ENCODE assay signal across 14 cellular contexts in the genomic region with DNA sequence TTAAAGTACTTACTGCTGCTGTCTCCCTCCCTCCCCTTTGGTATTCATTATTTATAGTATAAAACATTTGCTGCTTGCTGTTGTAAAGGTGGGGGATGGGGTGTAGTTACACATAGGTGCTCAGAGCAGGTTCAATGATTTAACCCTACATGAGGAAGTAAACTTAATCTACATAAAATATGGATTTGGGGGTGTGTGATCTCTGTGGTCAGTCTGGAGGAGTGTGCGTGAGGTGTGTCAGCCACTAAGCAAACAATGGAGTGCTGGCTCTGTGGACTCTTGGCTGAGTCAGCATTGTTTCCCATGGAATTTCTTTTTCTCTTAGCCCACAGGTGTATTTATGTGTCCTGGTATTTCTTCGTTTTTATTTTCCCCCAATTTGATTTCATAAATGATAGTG.
A peak's percentile ranks its signal among the peaks of the same experiment; 100 is the strongest.
DNase-seq lines count a peak whose midpoint lies in the region; ATAC-seq and TF ChIP-seq lines count a peak whose summit lies in the region.
"Had no signal": no experiment of that assay in that cellular context is flagged by ENCODE, and none has a peak within 500 bp of the region (broad histone marks: within the 10 kb centered on the region; RNA-seq: fewer than 3 reads in every experiment).

No MANE protein-coding gene starts in this region.

- H3K27ac ChIP-seq in stomach, result no peak overlapping the region
- H3K27ac ChIP-seq: spleen had no signal

- H3K9me3 ChIP-seq in stomach, result no peaks in the 10 kb centered on the region

- no peak overlapping the region for H3K27ac Mint-ChIP-seq in activated CD4-positive, alpha-beta memory T cell treated with anti-CD3 and anti-CD28 coated beads, Interleukin-2, amount 10 ng/mL, durations not matched to agents 7 days and 5 days
- H3K27ac Mint-ChIP-seq: activated B cell treated with CpG ODN at 0.5 μM for 24 hours; activated naive CD8-positive, alpha-beta T cell treated with anti-CD3 and anti-CD28 coated beads for 36 hours had no signal

- H3K4me1 ChIP-seq in stomach, result peaks cover 0 to 22% (median 4%) of the 10 kb centered on the region in 4 donors
- H3K4me1 ChIP-seq: spleen had no signal

- POLR2A ChIA-PET in activated CD4-positive, alpha-beta memory T cell treated with anti-CD3 and anti-CD28 coated beads, Interleukin-2, amount 10 ng/mL, durations not matched to agents 7 days and 5 days (lab: Charles Lee), result no interaction called here

- H3K27me3 Mint-ChIP-seq in activated CD4-positive, alpha-beta memory T cell treated with anti-CD3 and anti-CD28 coated beads, Interleukin-2, amount 10 ng/mL, durations not matched to agents 7 days and 5 days, result peaks cover 2% of the 10 kb centered on the region
- H3K27me3 Mint-ChIP-seq: activated B cell treated with CpG ODN at 0.5 μM for 24 hours had no signal

- ATAC-seq in esophagus mucosa, result peak; percentile 70

- H3K27me3 ChIP-seq in stomach, result no peaks in the 10 kb centered on the region
- H3K27me3 ChIP-seq: spleen had no signal

- 28 to 53% (median 36%) methylated on average over 2 of the region's 2 CpGs for WGBS in stomach, 5 donors

- intact Hi-C loops in stomach (cut with DNase I; ENCODE audit: low total_unique reads), result no loop called here

- no peaks in the 10 kb centered on the region for H3K9me3 Mint-ChIP-seq in activated CD4-positive, alpha-beta memory T cell treated with anti-CD3 and anti-CD28 coated beads, Interleukin-2, amount 10 ng/mL, durations not matched to agents 7 days and 5 days
- H3K9me3 Mint-ChIP-seq: activated B cell treated with CpG ODN at 0.5 μM for 24 hours; activated naive CD8-positive, alpha-beta T cell treated with anti-CD3 and anti-CD28 coated beads for 36 hours had no signal

- no peak for TF ChIP-seq POLR2A in stomach (IDR thresholded peaks at IDR 0.05)

- in situ Hi-C loops in ACHN (cut with HindIII; ENCODE audit: low pct_ligation_motif_present, low pct_unique_long_range_greater_than_20kb, low sequenced_read_pairs), result no loop called here

- DNase-seq in NCI-H1417 (lab: John Stamatoyannopoulos, UW) (peak; percentile 50 to 76 (median 52)), NCI-H1417 treated with DMSO at 0.1 percent for 48 hours (lab: John Stamatoyannopoulos, UW) (no peak), NCI-H526 (lab: John Stamatoyannopoulos, UW) (peak; percentile 77 to 81), stomach (peak; percentile 39), ecto neural progenitor cell (ENCODE audit: low spot score) (no peak), ACHN (no peak)
- no peak for DNase-seq in activated CD4-positive, alpha-beta memory T cell treated with anti-CD3 and anti-CD28 coated beads, Interleukin-2, amount 10 ng/mL, durations not matched to agents 7 days and 5 days
- DNase-seq: activated B cell treated with CpG ODN at 0.5 μM for 24 hours; activated naive CD8-positive, alpha-beta T cell treated with anti-CD3 and anti-CD28 coated beads for 36 hours; activated T-cell treated with anti-CD3 and anti-CD28 coated beads for 4 hours; cerebellar nuclear complex; NCI-H1694 treated with DMSO at 0.1 percent for 48 hours; spleen had no signal

- H3K4me3 ChIP-seq in stomach, result no peak overlapping the region
- H3K4me3 ChIP-seq: spleen had no signal

- H3K36me3 ChIP-seq in stomach, result no peaks in the 10 kb centered on the region
- H3K36me3 ChIP-seq: spleen had no signal

- H3K4me3 Mint-ChIP-seq in activated CD4-positive, alpha-beta memory T cell treated with anti-CD3 and anti-CD28 coated beads, Interleukin-2, amount 10 ng/mL, durations not matched to agents 7 days and 5 days, result no peak overlapping the region
- H3K4me3 Mint-ChIP-seq: activated B cell treated with CpG ODN at 0.5 μM for 24 hours; activated naive CD8-positive, alpha-beta T cell treated with anti-CD3 and anti-CD28 coated beads for 36 hours had no signal

- no peaks in the 10 kb centered on the region for H3K4me1 Mint-ChIP-seq in activated CD4-positive, alpha-beta memory T cell treated with anti-CD3 and anti-CD28 coated beads, Interleukin-2, amount 10 ng/mL, durations not matched to agents 7 days and 5 days
- H3K4me1 Mint-ChIP-seq: activated naive CD8-positive, alpha-beta T cell treated with anti-CD3 and anti-CD28 coated beads for 36 hours had no signal

- TF ChIP-seq CTCF in stomach (IDR thresholded peaks at IDR 0.05), result no peak

- TF ChIP-seq EP300 in stomach (IDR thresholded peaks at IDR 0.05), result no peak

- CTCF ChIA-PET in activated CD4-positive, alpha-beta memory T cell treated with anti-CD3 and anti-CD28 coated beads, Interleukin-2, amount 10 ng/mL, durations not matched to agents 7 days and 5 days (lab: Charles Lee), result no interaction called here

- H3K36me3 Mint-ChIP-seq in activated CD4-positive, alpha-beta memory T cell treated with anti-CD3 and anti-CD28 coated beads, Interleukin-2, amount 10 ng/mL, durations not matched to agents 7 days and 5 days (ENCODE audit: low read depth), result no peaks in the 10 kb centered on the region
- H3K36me3 Mint-ChIP-seq: activated naive CD8-positive, alpha-beta T cell treated with anti-CD3 and anti-CD28 coated beads for 36 hours had no signal

Comparison
In these comparisons a context has a peak if more than half of its experiments do, and no peak if none do; other contexts are left out.
1. DNase-seq: peak in NCI-H1417 (3 of 3), NCI-H526 (2 of 2) and stomach (single experiment); none in NCI-H1417 treated with DMSO at 0.1 percent for 48 hours (single experiment), activated CD4-positive, alpha-beta memory T cell treated with anti-CD3 and anti-CD28 coated beads, Interleukin-2, amount 10 ng/mL, durations not matched to agents 7 days and 5 days (single experiment), ecto neural progenitor cell (single experiment) and ACHN (single experiment).